In genomic region chr12:41968661-41969060, GRCh38 we compare ENCODE assay signal across 23 cellular contexts.
"Had no signal": no experiment of that assay in that cellular context is flagged by ENCODE, and none has a peak within 500 bp of the region (broad histone marks: within the 10 kb centered on the region; RNA-seq: fewer than 3 reads in every experiment).

No MANE protein-coding gene starts in this region.

- H3K4me3 Mint-ChIP-seq: activated B cell treated with CpG ODN at 0.5 μM for 24 hours; activated CD4-positive, alpha-beta T cell treated with anti-CD3 and anti-CD28 coated beads for 36 hours; activated naive CD8-positive, alpha-beta T cell; activated T-cell treated with anti-CD3 and anti-CD28 coated beads, Interleukin-2, amount 50 U/mL, for 24 hours; activated T-helper 17 cell treated with anti-CD3 and anti-CD28 coated beads, Interleukin-2, amount 50 U/mL, for 72 hours; natural killer cell treated with Interleukin-12 subunit alpha and Interleukin-12 subunit beta and Interleukin-15 and Interleukin-18, amount 100 ng/mL, for 72 hours; stimulated activated effector memory CD8-positive, alpha-beta T cell treated with anti-CD3 and anti-CD28 coated beads, Interleukin-12 subunit alpha, Interleukin-12 subunit beta, amount 100 ng/mL, for 72 hours; stimulated activated naive CD8-positive, alpha-beta T cell treated with anti-CD3 and anti-CD28 coated beads, Interleukin-15, amount 100 ng/mL, for 72 hours; T-helper 1 cell treated with Interleukin-12 subunit alpha and Interleukin-12 subunit beta and Interleukin-4 antibody, amounts not matched to agents 30 μg/mL and 1 μg/mL, for 36 hours had no signal

- H3K9me3 Mint-ChIP-seq: activated B cell treated with CpG ODN at 0.5 μM for 24 hours; activated T-cell treated with anti-CD3 and anti-CD28 coated beads, Interleukin-2, amount 50 U/mL, for 24 hours; activated T-helper 17 cell treated with anti-CD3 and anti-CD28 coated beads, Interleukin-2, amount 50 U/mL, for 72 hours; natural killer cell treated with Interleukin-12 subunit alpha and Interleukin-12 subunit beta and Interleukin-15 and Interleukin-18, amount 100 ng/mL, for 72 hours; stimulated activated effector memory CD8-positive, alpha-beta T cell treated with anti-CD3 and anti-CD28 coated beads, Interleukin-12 subunit alpha, Interleukin-12 subunit beta, amount 100 ng/mL, for 72 hours; stimulated activated naive CD8-positive, alpha-beta T cell treated with anti-CD3 and anti-CD28 coated beads, Interleukin-15, amount 100 ng/mL, for 72 hours; T-helper 1 cell treated with Interleukin-12 subunit alpha and Interleukin-12 subunit beta and Interleukin-4 antibody, amounts not matched to agents 30 μg/mL and 1 μg/mL, for 36 hours had no signal

- H3K36me3 ChIP-seq: adrenal gland, breast epithelium, left ventricle myocardium inferior, right lobe of liver, tibial artery had no signal

- H3K36me3 Mint-ChIP-seq: activated naive CD8-positive, alpha-beta T cell; natural killer cell treated with Interleukin-12 subunit alpha and Interleukin-12 subunit beta and Interleukin-15 and Interleukin-18, amount 100 ng/mL, for 72 hours; stimulated activated effector memory CD8-positive, alpha-beta T cell treated with anti-CD3 and anti-CD28 coated beads, Interleukin-12 subunit alpha, Interleukin-12 subunit beta, amount 100 ng/mL, for 72 hours had no signal

- ATAC-seq: activated CD4-positive, alpha-beta T cell treated with anti-CD3 and anti-CD28 coated beads for 36 hours; activated T-helper 17 cell treated with anti-CD3 and anti-CD28 coated beads, Interleukin-2, amount 50 U/mL, for 72 hours; natural killer cell treated with Interleukin-12 subunit alpha and Interleukin-12 subunit beta and Interleukin-15 and Interleukin-18, amount 100 ng/mL, for 72 hours; right lobe of liver; stimulated activated effector memory CD8-positive, alpha-beta T cell treated with anti-CD3 and anti-CD28 coated beads, Interleukin-12 subunit alpha, Interleukin-12 subunit beta, amount 100 ng/mL, for 72 hours; stimulated activated naive CD8-positive, alpha-beta T cell treated with anti-CD3 and anti-CD28 coated beads, Interleukin-15, amount 100 ng/mL, for 72 hours had no signal

- H3K27ac Mint-ChIP-seq: activated B cell treated with CpG ODN at 0.5 μM for 24 hours; activated CD4-positive, alpha-beta T cell treated with anti-CD3 and anti-CD28 coated beads for 36 hours; activated naive CD8-positive, alpha-beta T cell; activated T-cell treated with anti-CD3 and anti-CD28 coated beads, Interleukin-2, amount 50 U/mL, for 24 hours; activated T-helper 17 cell treated with anti-CD3 and anti-CD28 coated beads, Interleukin-2, amount 50 U/mL, for 72 hours; natural killer cell treated with Interleukin-12 subunit alpha and Interleukin-12 subunit beta and Interleukin-15 and Interleukin-18, amount 100 ng/mL, for 72 hours; stimulated activated effector memory CD8-positive, alpha-beta T cell treated with anti-CD3 and anti-CD28 coated beads, Interleukin-12 subunit alpha, Interleukin-12 subunit beta, amount 100 ng/mL, for 72 hours; stimulated activated naive CD8-positive, alpha-beta T cell treated with anti-CD3 and anti-CD28 coated beads, Interleukin-15, amount 100 ng/mL, for 72 hours; T-helper 1 cell treated with Interleukin-12 subunit alpha and Interleukin-12 subunit beta and Interleukin-4 antibody, amounts not matched to agents 30 μg/mL and 1 μg/mL, for 36 hours had no signal

- H3K4me1 Mint-ChIP-seq: activated B cell treated with CpG ODN at 0.5 μM for 24 hours; activated CD4-positive, alpha-beta T cell treated with anti-CD3 and anti-CD28 coated beads for 36 hours; activated T-helper 17 cell treated with anti-CD3 and anti-CD28 coated beads, Interleukin-2, amount 50 U/mL, for 72 hours; stimulated activated effector memory CD8-positive, alpha-beta T cell treated with anti-CD3 and anti-CD28 coated beads, Interleukin-12 subunit alpha, Interleukin-12 subunit beta, amount 100 ng/mL, for 72 hours; stimulated activated naive CD8-positive, alpha-beta T cell treated with anti-CD3 and anti-CD28 coated beads, Interleukin-15, amount 100 ng/mL, for 72 hours had no signal

- H3K27me3 Mint-ChIP-seq: activated T-cell treated with anti-CD3 and anti-CD28 coated beads, Interleukin-2, amount 50 U/mL, for 24 hours had no signal

- DNase-seq: activated B cell treated with CpG ODN at 0.5 μM for 24 hours; activated CD4-positive, alpha-beta T cell treated with anti-CD3 and anti-CD28 coated beads for 36 hours; activated CD4-positive, alpha-beta T cell treated with anti-CD3 and anti-CD28 coated beads, Interleukin-2, amount 50 U/mL, for 4 hours; activated CD8-positive, alpha-beta memory T cell treated with anti-CD3 and anti-CD28 coated beads for 24 hours; activated CD8-positive, alpha-beta memory T cell treated with anti-CD3 and anti-CD28 coated beads, Interleukin-2, amount 50 U/mL, for 4 hours; activated T-cell treated with anti-CD3 and anti-CD28 coated beads, Interleukin-2, amount 50 U/mL, for 24 hours; adrenal gland; cerebellar nuclear complex; cortex of kidney; left ventricle myocardium inferior; mammary epithelial cell; posterior cingulate gyrus; right lobe of liver; stimulated activated CD4-positive, alpha-beta T cell treated with anti-CD3 and anti-CD28 coated beads, Interleukin-2, amount 100 ng/mL, for 24 hours; stimulated activated naive CD8-positive, alpha-beta T cell treated with anti-CD3 and anti-CD28 coated beads, Interleukin-15, amount 100 ng/mL, for 72 hours; tibial artery had no signal

- H3K27ac ChIP-seq: adrenal gland, breast epithelium, left ventricle myocardium inferior, right lobe of liver, skin epidermis, tibial artery had no signal

- H3K9me3 ChIP-seq: adrenal gland, breast epithelium, left ventricle myocardium inferior, right lobe of liver, tibial artery had no signal

- H3K27me3 ChIP-seq: adrenal gland, breast epithelium, right lobe of liver, tibial artery had no signal

- H3K4me3 ChIP-seq: adrenal gland, breast epithelium, left ventricle myocardium inferior, right lobe of liver, skin epidermis, tibial artery had no signal

- H3K4me1 ChIP-seq: adrenal gland, breast epithelium, left ventricle myocardium inferior, right lobe of liver, tibial artery had no signal
